ENCODE assay signal across 8 cellular contexts in genomic region chr2:157839162-157839801, GRCh38. TPM values are rescaled to one million over a fixed set of nuclear protein-coding genes. Genes with fewer than 3 reads are reported as not detected.
DNase-seq lines count a peak whose midpoint lies in the region; ATAC-seq, FAIRE-seq and TF ChIP-seq lines count a peak whose summit lies in the region.

No MANE protein-coding gene starts in this region.

- POLR2A ChIA-PET in endothelial cell of umbilical vein (lab: Charles Lee): interaction anchor here (1.1 kb wide), 1 partner anchor 16 kb away, joined by 5 read pairs; no protein-coding TSS in a partner anchor

- H3K79me2 ChIP-seq in endothelial cell of umbilical vein (ENCODE audit: control insufficient read depth, insufficient read depth, low read length): peaks cover 18% of the 10 kb centered on the region

- H3K36me3 ChIP-seq in H7 (replicated peaks; ENCODE audit: control insufficient read depth, insufficient read depth, low read length) (no peaks in the 10 kb centered on the region), endothelial cell of umbilical vein (ENCODE audit: control insufficient read depth in 2 of 2, extremely low read depth in 1 of 2, insufficient read depth in 2 of 2, low read length in 2 of 2) (no peaks in the 10 kb centered on the region), psoas muscle (ENCODE audit: insufficient read depth in 1 of 2, low read depth in 1 of 2) (no peaks in the 10 kb centered on the region)

- H3K4me3 ChIP-seq in H7 (ENCODE audit: insufficient read depth, low read depth, low read length): no peak overlapping the region
- no peak overlapping the region for H3K4me3 ChIP-seq in endothelial cell of umbilical vein (replicated peaks in 1 of 3; ENCODE audit: insufficient read depth in 1 of 3, low read depth in 1 of 3, low read length in 3 of 3)
- H3K4me3 ChIP-seq in psoas muscle: peak overlapping the region; percentile 61

- no peak overlapping the region for H2AFZ ChIP-seq in endothelial cell of umbilical vein (ENCODE audit: low read depth, low read length)

- H3K9me3 ChIP-seq in endothelial cell of umbilical vein (replicated peaks; ENCODE audit: control insufficient read depth, insufficient read depth, low read length): no peaks in the 10 kb centered on the region
- H3K9me3 ChIP-seq in psoas muscle: no peaks in the 10 kb centered on the region

- H3K4me2 ChIP-seq in endothelial cell of umbilical vein (ENCODE audit: insufficient read depth, low read length): no peak overlapping the region

- intact Hi-C loops in endothelial cell of umbilical vein (cut with micrococcal nuclease) (loop anchor here (2.0 kb wide), 2 partner anchors 16 to 54 kb away; no protein-coding TSS in a partner anchor), psoas muscle (cut with DNase I) (loop anchor here (2.0 to 5.0 kb wide), 2 partner anchors 33 to 36 kb away; no protein-coding TSS in a partner anchor)

- H3K4me1 ChIP-seq in endothelial cell of umbilical vein (ENCODE audit: control insufficient read depth, extremely low read depth, insufficient read depth, low read length) (peaks cover 37% of the 10 kb centered on the region), psoas muscle (peaks cover 77% of the 10 kb centered on the region)

- H3K27ac ChIP-seq in endothelial cell of umbilical vein (ENCODE audit: insufficient read depth, low read depth, low read length) (peak overlapping the region; percentile 99), psoas muscle (peak overlapping the region; percentile 94)

- no peak for FAIRE-seq in endothelial cell of umbilical vein (lab: Jason Lieb, UNC)

- no peak overlapping the region for H3K9ac ChIP-seq in endothelial cell of umbilical vein (replicated peaks; ENCODE audit: extremely low read depth, insufficient read depth, low read length)

- no peaks in the 10 kb centered on the region for H4K20me1 ChIP-seq in endothelial cell of umbilical vein (replicated peaks; ENCODE audit: control insufficient read depth, extremely low read depth, insufficient read depth, low read length)

- TF ChIP-seq POLR2A in endothelial cell of umbilical vein (IDR thresholded peaks at IDR 0.05; ENCODE audit: low read depth, low read length): no peak

- 27 to 44% (median 29%) methylated on average over 5 of the region's 5 CpGs for WGBS in psoas muscle, 3 donors

- no TSS peak for BruUV-seq in endothelial cell of umbilical vein (replicated peaks; lab: Mats Ljungman, UMichigan)

- dilution Hi-C loops in endothelial cell of umbilical vein (cut with MboI; ENCODE audit: extremely low pct_ligation_motif_present, low sequenced_read_pairs): no loop called here

- DNase-seq in H7: peak; percentile 79
- DNase-seq in NCI-H526 treated with DMSO at 0.1 percent for 48 hours (lab: John Stamatoyannopoulos, UW): peak; percentile 41
- DNase-seq in endothelial cell of umbilical vein (ENCODE audit: low read depth, low spot score): peak; percentile 48
- peak; percentile 23 to 62 for DNase-seq in psoas muscle

- no peak for TF ChIP-seq CTCF in endothelial cell of umbilical vein (IDR thresholded peaks at IDR 0.05; ENCODE audit: extremely low read depth in 1 of 2, insufficient read depth in 1 of 2, low read depth in 1 of 2, low read length in 2 of 2)
- no peak for TF ChIP-seq CTCF in psoas muscle (IDR thresholded peaks at IDR 0.05)

- H3K27me3 ChIP-seq in H7 (ENCODE audit: control insufficient read depth, insufficient read depth, low read length) (no peaks in the 10 kb centered on the region), endothelial cell of umbilical vein (ENCODE audit: control insufficient read depth in 2 of 2, insufficient read depth in 2 of 2, low read length in 2 of 2) (no peaks in the 10 kb centered on the region), psoas muscle (ENCODE audit: insufficient read depth in 3 of 3, low read length in 2 of 3) (no peaks in the 10 kb centered on the region)

- ATAC-seq in psoas muscle (peak; percentile 43 to 68 (median 64)), GM21737 (IDR thresholded peaks at IDR 0.05; ENCODE audit: unreplicated experiment) (no peak), GM21526 (IDR thresholded peaks at IDR 0.05; ENCODE audit: low FRiP score, unreplicated experiment) (no peak), GM21825 (IDR thresholded peaks at IDR 0.05; ENCODE audit: unreplicated experiment) (no peak), HG02973 (IDR thresholded peaks at IDR 0.05; ENCODE audit: unreplicated experiment) (no peak)

- CTCF ChIA-PET in endothelial cell of umbilical vein (lab: Charles Lee): interaction anchor here (0.7 to 1.5 kb wide), 5 partner anchors 12 to 55 kb away, joined by 3 to 8 read pairs (median 4); partner anchors contain the start of gene ACVR1

- no peaks in the 10 kb centered on the region for H3K9me1 ChIP-seq in endothelial cell of umbilical vein (replicated peaks; ENCODE audit: control insufficient read depth, extremely low read depth, insufficient read depth, low read length)

TF ChIP-seq in endothelial cell of umbilical vein, 7 proteins besides CTCF, POLR2A, EP300 and RAD21:
- TF ChIP-seq POLR2AphosphoS5 (IDR thresholded peaks at IDR 0.05; ENCODE audit: insufficient read depth, low read depth, low read length) (no peak), GATA2 (IDR thresholded peaks at IDR 0.05; ENCODE audit: insufficient read depth, insufficient read length, low read depth, low read length) (no peak), JUN (IDR thresholded peaks at IDR 0.05; ENCODE audit: borderline replicate concordance, insufficient read depth, insufficient read length, low read depth) (no peak), EZH2 (IDR thresholded peaks at IDR 0.05; ENCODE audit: borderline replicate concordance, low read depth, low read length, severe bottlenecking) (no peak), MAX (IDR thresholded peaks at IDR 0.05; ENCODE audit: insufficient read depth, insufficient read length) (no peak), MYC (IDR thresholded peaks at IDR 0.05; ENCODE audit: low read depth, low read length) (no peak), FOS (IDR thresholded peaks at IDR 0.05; ENCODE audit: borderline replicate concordance, insufficient read depth, low read length) (no peak)

RNA-seq across cellular contexts. Expression of gene ACVR1, which starts 36.8 kb away (rescaled TPM):
- total RNA-seq in H7 (2014; rRNA removed; shearing (Covaris generic)): 7.3 and 8.9 TPM in 2 replicates
- total RNA-seq in endothelial cell of umbilical vein (33.6 and 38.3 TPM in 2 replicates), psoas muscle (10 to 100 TPM; 23.6 to 28.0 (median 25.4) TPM)
- polyA plus RNA-seq in endothelial cell of umbilical vein (16.7 and 24.8 TPM in 2 replicates), psoas muscle (10 to 100 TPM in 2 of 3 donors, 1 to 10 TPM in 1; 9.5 to 24.1 (median 14.9) TPM)
- 28.4 and 30.5 TPM in 2 replicates for polyA plus RNA-seq in endothelial cell of umbilical vein (2011; cell fraction: cytosol; rRNA removed)
- polyA plus RNA-seq in endothelial cell of umbilical vein (2011; cell fraction: nucleus; rRNA removed): 32.8 and 34.9 TPM in 2 replicates
- 37.1 and 41.6 TPM in 2 replicates for polyA plus RNA-seq in endothelial cell of umbilical vein (2012)
- 44.6 and 50.5 TPM in 2 replicates for polyA minus RNA-seq in endothelial cell of umbilical vein
- polyA minus RNA-seq in endothelial cell of umbilical vein (2011; cell fraction: cytosol; rRNA and poly(A)+ RNA removed): 1.7 TPM
- polyA minus RNA-seq in endothelial cell of umbilical vein (2011; cell fraction: nucleus; rRNA and poly(A)+ RNA removed): 31.3 and 40.7 TPM in 2 replicates

Comparison
In these comparisons a context has a peak if more than half of its experiments do, and no peak if none do; other contexts are left out.
1. ATAC-seq: peak in psoas muscle (4 of 4); none in GM21737 (single experiment), GM21526 (single experiment), GM21825 (single experiment) and HG02973 (single experiment).
2. Peak in every context shown above with its lines, with median percentiles within 50 percentile points of each other: DNase-seq.